ENCODE assay signal across 8 cellular contexts in genomic region chr1:58155418-58156123, GRCh38.
DNase-seq lines count a peak whose midpoint lies in the region; ATAC-seq, FAIRE-seq and TF ChIP-seq lines count a peak whose summit lies in the region.

No MANE protein-coding gene starts in this region.

- TF ChIP-seq CTCF in C4-2B (conservative IDR thresholded peaks at IDR 0.05) (peak; percentile 89), fibroblast of mammary gland (conservative IDR thresholded peaks at IDR 0.05; ENCODE audit: control insufficient read depth, insufficient read depth, low read depth, low read length) (peak; percentile 57), kidney (IDR thresholded peaks at IDR 0.05; ENCODE audit: borderline replicate concordance, extremely low read depth, insufficient read depth) (no peak)

- H3K36me3 ChIP-seq in kidney (ENCODE audit: control insufficient read depth in 1 of 2, insufficient read depth in 2 of 2, low read length in 2 of 2) = no peaks in the 10 kb centered on the region

- H3K4me1 ChIP-seq in kidney (ENCODE audit: control insufficient read depth in 1 of 2, insufficient read depth in 1 of 2, low read depth in 1 of 2, low read length in 2 of 2) = no peaks in the 10 kb centered on the region

- intact Hi-C loops in kidney (cut with DNase I) = no loop called here

- H3K4me3 ChIP-seq in fibroblast of mammary gland (ENCODE audit: control insufficient read depth, low read depth, low read length) (no peak overlapping the region), kidney (ENCODE audit: low read length in 2 of 2) (no peak overlapping the region)

- H3K27ac ChIP-seq in C4-2B (no peak overlapping the region), kidney (ENCODE audit: low read depth in 2 of 2, low read length in 2 of 2) (no peak overlapping the region)

- no peak for FAIRE-seq in kidney (lab: Jason Lieb, UNC)

- ATAC-seq in GM21576 (IDR thresholded peaks at IDR 0.05; ENCODE audit: unreplicated experiment) (peak; percentile 54), HG03439 (IDR thresholded peaks at IDR 0.05; ENCODE audit: unreplicated experiment) (no peak)

- H3K9ac ChIP-seq in kidney (ENCODE audit: low read length in 2 of 2) = no peak overlapping the region

- no peaks in the 10 kb centered on the region for H3K9me3 ChIP-seq in kidney (ENCODE audit: control insufficient read depth in 1 of 2, low read length in 2 of 2)

- DNase-seq in NCI-H748 (lab: John Stamatoyannopoulos, UW; ENCODE audit: unreplicated experiment) = peak; percentile 42
- DNase-seq in fibroblast of mammary gland (ENCODE audit: low read depth) = peak; percentile 32
- no peak for DNase-seq in kidney
- no peak for DNase-seq in NCI-H187 treated with DMSO at 0.1 percent for 48 hours (lab: John Stamatoyannopoulos, UW)
- DNase-seq in hippocampal formation (lab: John Stamatoyannopoulos, UW) = no peak

Comparison
In these comparisons a context has a peak if more than half of its experiments do, and no peak if none do; other contexts are left out.
1. DNase-seq: peak in NCI-H748 (single experiment) and fibroblast of mammary gland (single experiment); none in kidney (single experiment), NCI-H187 treated with DMSO at 0.1 percent for 48 hours (single experiment) and hippocampal formation (0 of 2).